Comparison of ENCODE assay signal across 9 cellular contexts in genomic region chr1:31848381-31848897, GRCh38. TPM values are rescaled to one million over a fixed set of nuclear protein-coding genes. Genes with fewer than 3 reads are reported as not detected.
DNase-seq lines count a peak whose midpoint lies in the region; ATAC-seq and TF ChIP-seq lines count a peak whose summit lies in the region.
"Had no signal": no experiment of that assay in that cellular context is flagged by ENCODE, and none has a peak within 500 bp of the region (broad histone marks: within the 10 kb centered on the region; RNA-seq: fewer than 3 reads in every experiment).

No MANE protein-coding gene starts in this region.

- peak; percentile 63 to 74 for ATAC-seq in activated CD4-positive, CD25-positive, alpha-beta regulatory T cell treated with anti-CD3 and anti-CD28 coated beads, Interleukin-2, amount 50 U/mL, for 24 hours
- ATAC-seq in natural killer cell, result peak; percentile 57 to 70 (median 68)
- no peak for ATAC-seq in GM21825 (IDR thresholded peaks at IDR 0.05; ENCODE audit: unreplicated experiment)

- peak overlapping the region; percentile 76 for H3K27ac Mint-ChIP-seq in activated T-helper 1 cell treated with anti-CD3 and anti-CD28 coated beads, Interleukin-12 subunit alpha, Interleukin-12 subunit beta, Interleukin-2, Interleukin-4 antibody, amounts not matched to agents 30 ng/mL and 10 ng/mL and 1 ng/mL, durations not matched to agents 14 hours and 24 hours and 36 hours
- H3K27ac Mint-ChIP-seq in natural killer cell, result peak overlapping the region; percentile 65 to 81

- peak overlapping the region; percentile 61 for H3K4me3 Mint-ChIP-seq in activated T-helper 1 cell treated with anti-CD3 and anti-CD28 coated beads, Interleukin-12 subunit alpha, Interleukin-12 subunit beta, Interleukin-2, Interleukin-4 antibody, amounts not matched to agents 30 ng/mL and 10 ng/mL and 1 ng/mL, durations not matched to agents 14 hours and 24 hours and 36 hours
- H3K4me3 Mint-ChIP-seq in natural killer cell, result peak overlapping the region; percentile 67

- H3K36me3 Mint-ChIP-seq in activated T-helper 1 cell treated with anti-CD3 and anti-CD28 coated beads, Interleukin-12 subunit alpha, Interleukin-12 subunit beta, Interleukin-2, Interleukin-4 antibody, amounts not matched to agents 30 ng/mL and 10 ng/mL and 1 ng/mL, durations not matched to agents 14 hours and 24 hours and 36 hours (ENCODE audit: low read depth), result no peaks in the 10 kb centered on the region
- no peaks in the 10 kb centered on the region for H3K36me3 Mint-ChIP-seq in natural killer cell

- peaks cover 52% of the 10 kb centered on the region for H3K4me1 Mint-ChIP-seq in activated T-helper 1 cell treated with anti-CD3 and anti-CD28 coated beads, Interleukin-12 subunit alpha, Interleukin-12 subunit beta, Interleukin-2, Interleukin-4 antibody, amounts not matched to agents 30 ng/mL and 10 ng/mL and 1 ng/mL, durations not matched to agents 14 hours and 24 hours and 36 hours (ENCODE audit: low read depth)
- H3K4me1 Mint-ChIP-seq in natural killer cell, result peaks cover 46 to 53% of the 10 kb centered on the region in 2 donors

- H3K9me3 Mint-ChIP-seq in activated T-helper 1 cell treated with anti-CD3 and anti-CD28 coated beads, Interleukin-12 subunit alpha, Interleukin-12 subunit beta, Interleukin-2, Interleukin-4 antibody, amounts not matched to agents 30 ng/mL and 10 ng/mL and 1 ng/mL, durations not matched to agents 14 hours and 24 hours and 36 hours, result no peaks in the 10 kb centered on the region
- no peaks in the 10 kb centered on the region for H3K9me3 Mint-ChIP-seq in natural killer cell

- TF ChIP-seq CTCF in natural killer cell (IDR thresholded peaks at IDR 0.05), result no peak

- H3K27me3 Mint-ChIP-seq in activated T-helper 1 cell treated with anti-CD3 and anti-CD28 coated beads, Interleukin-12 subunit alpha, Interleukin-12 subunit beta, Interleukin-2, Interleukin-4 antibody, amounts not matched to agents 30 ng/mL and 10 ng/mL and 1 ng/mL, durations not matched to agents 14 hours and 24 hours and 36 hours (ENCODE audit: insufficient read depth), result peaks cover 2% of the 10 kb centered on the region
- H3K27me3 Mint-ChIP-seq in natural killer cell (ENCODE audit: low read depth in 2 of 2), result no peaks in the 10 kb centered on the region

- DNase-seq in activated CD4-positive, CD25-positive, alpha-beta regulatory T cell treated with anti-CD3 and anti-CD28 coated beads, Interleukin-2, amount 50 U/mL, for 72 hours, result no peak
- DNase-seq in activated T-helper 1 cell treated with anti-CD3 and anti-CD28 coated beads, Interleukin-12 subunit alpha, Interleukin-12 subunit beta, Interleukin-2, Interleukin-4 antibody, amounts not matched to agents 30 ng/mL and 10 ng/mL and 1 ng/mL, durations not matched to agents 14 hours and 24 hours and 36 hours (ENCODE audit: low spot score), result peak; percentile 33
- DNase-seq in natural killer cell, result no peak
- DNase-seq in GM03348 (ENCODE audit: low spot score), result no peak
- DNase-seq in HPDE6-E6E7 (ENCODE audit: extremely low spot score), result no peak
- no peak for DNase-seq in hippocampal formation (lab: John Stamatoyannopoulos, UW)

- intact Hi-C loops in activated T-helper 1 cell treated with anti-CD3 and anti-CD28 coated beads, Interleukin-12 subunit alpha, Interleukin-12 subunit beta, Interleukin-2, Interleukin-4 antibody, amounts not matched to agents 30 ng/mL and 10 ng/mL and 1 ng/mL, durations not matched to agents 14 hours and 24 hours and 36 hours (cut with micrococcal nuclease), result loop anchor here (2.0 kb wide), 1 partner anchor 22 kb away; no protein-coding TSS in a partner anchor
- intact Hi-C loops in natural killer cell (cut with micrococcal nuclease), result no loop called here

RNA-seq across cellular contexts. Expression of gene SPOCD1, which starts 32.6 kb away (rescaled TPM):
- not detected in 2 replicates for total RNA-seq in activated T-helper 1 cell treated with anti-CD3 and anti-CD28 coated beads, Interleukin-12 subunit alpha, Interleukin-12 subunit beta, Interleukin-2, Interleukin-4 antibody, amounts not matched to agents 30 ng/mL and 10 ng/mL and 1 ng/mL, durations not matched to agents 14 hours and 24 hours and 36 hours
- under 1 TPM in 2 of 3 donors, not detected in 1; 0.54 to 0.68 TPM for total RNA-seq in natural killer cell
- total RNA-seq: temporal lobe had no signal
